8 cellular contexts compared by ENCODE assay signal in the genomic region with DNA sequence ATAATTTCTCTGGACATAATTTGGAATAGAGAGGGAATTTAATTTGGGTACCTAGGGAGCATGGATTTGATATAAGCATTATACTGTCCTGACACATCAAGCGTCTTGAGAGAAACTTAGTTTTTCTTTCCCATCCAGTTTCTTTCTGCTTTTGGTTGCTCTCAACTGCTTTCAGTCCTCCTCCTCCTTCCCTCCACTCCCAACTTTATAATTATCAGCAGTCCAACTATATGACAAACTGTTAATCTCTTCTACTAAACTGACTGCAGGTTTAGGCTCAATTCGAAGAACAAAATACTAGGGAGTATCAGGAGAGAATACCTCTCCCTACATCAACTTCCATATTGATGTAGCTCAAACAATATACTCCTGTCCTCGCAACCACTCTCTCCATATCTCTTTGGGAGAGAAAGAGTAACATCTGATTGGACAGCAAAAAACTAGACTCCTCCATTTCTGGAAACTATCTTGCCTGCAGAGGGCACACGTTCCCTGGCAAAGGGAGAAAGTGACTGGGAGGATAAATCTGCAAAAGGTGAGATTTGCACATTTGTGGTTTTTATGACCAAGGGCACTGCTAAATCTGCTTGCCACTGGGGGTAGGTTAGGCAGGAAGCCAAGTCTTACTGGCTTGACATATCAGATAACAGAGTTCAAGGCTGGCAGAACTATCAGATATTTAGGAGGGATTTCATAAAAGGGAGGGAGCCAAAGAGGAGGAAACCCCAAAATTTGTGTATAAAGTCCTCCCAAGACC. TPM values are rescaled to one million over a fixed set of nuclear protein-coding genes. Genes with fewer than 3 reads are reported as not detected.
DNase-seq lines count a peak whose midpoint lies in the region; ATAC-seq and TF ChIP-seq lines count a peak whose summit lies in the region.

No MANE protein-coding gene starts in this region.

- H3K4me1 Mint-ChIP-seq in Caco-2 (ENCODE audit: low read depth, unreplicated experiment) (peaks cover 9% of the 10 kb centered on the region), nephron (peaks cover 7% of the 10 kb centered on the region)
- H3K4me1 Mint-ChIP-seq in activated CD4-positive, alpha-beta T cell treated with anti-CD3 and anti-CD28 coated beads, Interleukin-2, amount 10 ng/mL, durations not matched to agents 24 days and 14 days = peaks cover 9% of the 10 kb centered on the region

- in situ Hi-C loops in GM23248 (cut with MboI) = no loop called here

- no peaks in the 10 kb centered on the region for H3K27me3 ChIP-seq in Caco-2 (replicated peaks; ENCODE audit: control insufficient read depth, insufficient read depth, low read length)
- no peaks in the 10 kb centered on the region for H3K27me3 ChIP-seq in GM23248 (replicated peaks; ENCODE audit: insufficient read depth)

- no peaks in the 10 kb centered on the region for H3K27me3 Mint-ChIP-seq in Caco-2 (ENCODE audit: insufficient read depth, unreplicated experiment)
- H3K27me3 Mint-ChIP-seq in activated CD4-positive, alpha-beta T cell treated with anti-CD3 and anti-CD28 coated beads, Interleukin-2, amount 10 ng/mL, durations not matched to agents 24 days and 14 days = no peaks in the 10 kb centered on the region
- no peaks in the 10 kb centered on the region for H3K27me3 Mint-ChIP-seq in nephron (ENCODE audit: low read depth)

- no peak for TF ChIP-seq POLR2A in erythroblast (IDR thresholded peaks at IDR 0.05; ENCODE audit: low read length)

- no peak overlapping the region for H3K27ac ChIP-seq in GM23248

- ATAC-seq in HG03565 (IDR thresholded peaks at IDR 0.05; ENCODE audit: unreplicated experiment) = no peak
- ATAC-seq in HG02642 (IDR thresholded peaks at IDR 0.05; ENCODE audit: poor library complexity, unreplicated experiment) = no peak

- TF ChIP-seq CTCF in Caco-2 (IDR thresholded peaks at IDR 0.05; ENCODE audit: insufficient read depth in 1 of 2, low read depth in 1 of 2, low read length in 1 of 2, severe bottlenecking in 1 of 2, unreplicated experiment in 1 of 2) (peak; percentile 65 to 82), nephron (IDR thresholded peaks at IDR 0.05; ENCODE audit: unreplicated experiment in 3 of 3) (peak; percentile 40 to 51 (median 41))

- H3K79me2 ChIP-seq in GM23248 (ENCODE audit: insufficient read depth) = no peaks in the 10 kb centered on the region

- no peak overlapping the region for H3K27ac Mint-ChIP-seq in Caco-2 (ENCODE audit: unreplicated experiment)
- no peak overlapping the region for H3K27ac Mint-ChIP-seq in activated CD4-positive, alpha-beta T cell treated with anti-CD3 and anti-CD28 coated beads, Interleukin-2, amount 10 ng/mL, durations not matched to agents 24 days and 14 days
- peak overlapping the region in 1 of 3 experiments; percentile 49 for H3K27ac Mint-ChIP-seq in nephron

- no peak overlapping the region for H3K4me2 ChIP-seq in GM23248 (ENCODE audit: unreplicated experiment)

- no peaks in the 10 kb centered on the region for H3K9me3 ChIP-seq in Caco-2
- no peaks in the 10 kb centered on the region for H3K9me3 ChIP-seq in GM23248 (ENCODE audit: low read depth)

- H3K4me3 Mint-ChIP-seq in Caco-2 (ENCODE audit: unreplicated experiment) (peak overlapping the region; percentile 14), nephron (no peak overlapping the region)
- H3K4me3 Mint-ChIP-seq in activated CD4-positive, alpha-beta T cell treated with anti-CD3 and anti-CD28 coated beads, Interleukin-2, amount 10 ng/mL, durations not matched to agents 24 days and 14 days = no peak overlapping the region

- H3K36me3 ChIP-seq in Caco-2 (ENCODE audit: control insufficient read depth, insufficient read depth, low read length) (no peaks in the 10 kb centered on the region), GM23248 (ENCODE audit: low read depth) (no peaks in the 10 kb centered on the region)

- no peak overlapping the region for H3K9ac ChIP-seq in GM23248

- CTCF ChIA-PET in Caco-2 (lab: Charles Lee) = interaction anchor here (0.5 to 1.5 kb wide), 4 partner anchors 39 to 1078 kb away, joined by 3 to 9 read pairs (median 4); no protein-coding TSS in a partner anchor

- H3F3A ChIP-seq in GM23248 (ENCODE audit: insufficient read depth) = no peaks in the 10 kb centered on the region

- no TSS peak for BruUV-seq in Caco-2 (replicated peaks; lab: Mats Ljungman, UMichigan)

- H3K9me3 Mint-ChIP-seq in Caco-2 (ENCODE audit: unreplicated experiment) (no peaks in the 10 kb centered on the region), nephron (no peaks in the 10 kb centered on the region)
- no peaks in the 10 kb centered on the region for H3K9me3 Mint-ChIP-seq in activated CD4-positive, alpha-beta T cell treated with anti-CD3 and anti-CD28 coated beads, Interleukin-2, amount 10 ng/mL, durations not matched to agents 24 days and 14 days

- WGBS in GM23248 (ENCODE audit: low coverage in 1 of 2, low lambda C conversion rate in 2 of 2, missing lambda C conversion rate in 2 of 2), 2 experiments = 57 to 60% methylated on average over 4 of the region's 4 CpGs

- peak; percentile 65 to 78 for DNase-seq in Caco-2
- DNase-seq in GM23248 = peak; percentile 65
- peak; percentile 37 for DNase-seq in NCI-H226
- DNase-seq in activated CD4-positive, alpha-beta T cell treated with anti-CD3 and anti-CD28 coated beads, Interleukin-2, amount 10 ng/mL, durations not matched to agents 24 days and 14 days = peak; percentile 81
- peak; percentile 57 to 71 for DNase-seq in erythroblast (lab: John Stamatoyannopoulos, UW)

- H3K4me3 ChIP-seq in Caco-2 (ENCODE audit: low read depth, low read length) (no peak overlapping the region), GM23248 (no peak overlapping the region)

- H2AFZ ChIP-seq in GM23248 = peak overlapping the region; percentile 40; the same call in 1 of the 2 replicates

- H3K9me2 ChIP-seq in GM23248 (ENCODE audit: insufficient read depth) = no peaks in the 10 kb centered on the region

- H3K4me1 ChIP-seq in Caco-2 (0 out of 2 replicates have a peak, but pooled peaks cover 6% of the 10 kb centered on the region), GM23248 (ENCODE audit: insufficient read depth) (peaks cover 4% of the 10 kb centered on the region; the same call in 1 of the 2 replicates)

- POLR2A ChIA-PET in Caco-2 (lab: Charles Lee) = no interaction called here

- H3K36me3 Mint-ChIP-seq in Caco-2 (ENCODE audit: insufficient read depth, unreplicated experiment) (no peaks in the 10 kb centered on the region), nephron (ENCODE audit: low read depth) (no peaks in the 10 kb centered on the region)
- no peaks in the 10 kb centered on the region for H3K36me3 Mint-ChIP-seq in activated CD4-positive, alpha-beta T cell treated with anti-CD3 and anti-CD28 coated beads, Interleukin-2, amount 10 ng/mL, durations not matched to agents 24 days and 14 days (ENCODE audit: low read depth)

- H4K20me1 ChIP-seq in GM23248 (ENCODE audit: insufficient read depth) = no peaks in the 10 kb centered on the region

- intact Hi-C loops in Caco-2 (cut with micrococcal nuclease; ENCODE audit: unreplicated experiment) = loop anchor here (1.0 to 10.0 kb wide), 4 partner anchors 39 to 623 kb away; no protein-coding TSS in a partner anchor
- intact Hi-C loops in activated CD4-positive, alpha-beta T cell treated with anti-CD3 and anti-CD28 coated beads, Interleukin-2, amount 10 ng/mL, durations not matched to agents 24 days and 14 days (cut with micrococcal nuclease) = loop anchor here (1.0 to 5.0 kb wide), 2 partner anchors 39 to 621 kb away; no protein-coding TSS in a partner anchor

RNA-seq across cellular contexts. Expression of gene ICA1L, which starts 40.1 kb away (rescaled TPM):
- total RNA-seq in Caco-2 (2022) = 3.7 and 5.5 TPM in 2 replicates
- 5.4 and 8.1 TPM in 2 replicates for total RNA-seq in GM23248 (2014; rRNA removed; shearing (Covaris generic))
- 3.4 and 3.8 TPM in 2 replicates for polyA plus RNA-seq in GM23248 (2016; fragmentation: Nextera tagmentation; extraction: Ambion mirVana)
- 6.6 and 7.8 TPM in 2 replicates for total RNA-seq in activated CD4-positive, alpha-beta T cell treated with anti-CD3 and anti-CD28 coated beads, Interleukin-2, amount 10 ng/mL, durations not matched to agents 24 days and 14 days
